ENCODE assay signal across 8 cellular contexts in the genomic region with DNA sequence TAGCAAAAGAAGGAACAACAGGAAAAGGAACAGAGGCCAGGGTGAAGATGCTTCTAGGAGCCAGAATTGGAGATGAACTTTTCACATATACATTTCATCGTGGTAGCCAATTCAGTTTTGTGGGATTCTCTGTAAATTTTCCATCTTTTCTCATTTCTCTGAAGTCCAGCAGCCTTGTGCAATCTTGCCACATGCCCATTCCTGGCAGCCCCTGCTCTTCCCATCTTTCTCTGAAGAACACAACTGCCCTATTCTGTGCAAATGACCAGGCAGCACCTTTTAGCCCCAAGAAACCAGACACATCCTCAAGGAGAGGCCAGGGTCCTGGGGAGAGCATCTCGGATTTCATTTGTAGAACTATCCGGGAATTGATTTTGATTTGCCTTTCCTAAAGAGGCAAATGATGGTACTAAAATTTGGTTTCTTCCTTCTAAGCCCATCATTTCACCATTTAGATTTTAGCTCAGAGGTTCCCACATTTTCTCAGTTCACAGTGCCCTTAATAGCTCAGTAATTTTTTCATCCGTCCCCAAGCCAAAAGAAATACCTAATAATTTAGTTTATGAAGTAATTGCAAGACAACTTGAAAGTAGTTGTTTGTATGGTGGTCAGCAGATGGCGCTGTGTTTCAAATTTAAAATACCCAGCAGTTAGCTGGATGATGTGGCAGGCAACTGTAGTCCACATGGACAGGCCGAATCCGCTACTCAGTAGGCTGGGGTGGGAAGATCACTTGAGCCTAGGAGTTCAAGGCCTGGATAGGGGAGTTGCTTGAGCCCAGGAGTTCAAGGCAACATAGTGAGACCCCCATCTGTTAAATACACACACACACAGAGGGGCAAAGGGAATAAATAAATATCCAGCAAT.
DNase-seq lines count a peak whose midpoint lies in the region; ATAC-seq, FAIRE-seq and TF ChIP-seq lines count a peak whose summit lies in the region.

No MANE protein-coding gene starts in this region.

- dilution Hi-C loops in mammary epithelial cell (cut with HindIII; ENCODE audit: low sequenced_read_pairs) (no loop called here), keratinocyte (cut with MboI; ENCODE audit: extremely low pct_ligation_motif_present, low sequenced_read_pairs) (no loop called here)

- peak; percentile 74 for FAIRE-seq in keratinocyte (lab: Jason Lieb, UNC)

- no TSS peak for BruUV-seq in mammary epithelial cell (replicated peaks; lab: Mats Ljungman, UMichigan)

- CTCF ChIA-PET in mammary epithelial cell (lab: Charles Lee; ENCODE audit: low non-redundant PET), result interaction anchor here (0.7 kb wide), 3 partner anchors 58 to 106 kb away, joined by 4 to 8 read pairs (median 4); no protein-coding TSS in a partner anchor

- DNase-seq in Ammon's horn (ENCODE audit: low spot score), result peak; percentile 79
- DNase-seq in NCI-H146 (lab: John Stamatoyannopoulos, UW), result peak; percentile 77
- DNase-seq in UCSD-AML1 (lab: John Stamatoyannopoulos, UW; ENCODE audit: unreplicated experiment), result peak; percentile 36
- peak; percentile 50 for DNase-seq in mammary epithelial cell
- peak; percentile 59 for DNase-seq in keratinocyte (ENCODE audit: low read depth, low spot score)
- DNase-seq in stimulated activated CD4-positive, alpha-beta T cell treated with anti-CD3 and anti-CD28 coated beads, Interleukin-1b, Interleukin-23, amount 100 ng/mL, for 48 hours, result peak; percentile 37

- H3K9me3 ChIP-seq in mammary epithelial cell (replicated peaks; ENCODE audit: insufficient read depth, low read length) (no peaks in the 10 kb centered on the region), keratinocyte (ENCODE audit: control insufficient read depth, low read depth, low read length) (no peaks in the 10 kb centered on the region)

- ATAC-seq in GM19463 (IDR thresholded peaks at IDR 0.05; ENCODE audit: unreplicated experiment) (peak; percentile 42), HG02840 (IDR thresholded peaks at IDR 0.05; ENCODE audit: low FRiP score, unreplicated experiment) (no peak)

- H2AFZ ChIP-seq in mammary epithelial cell (ENCODE audit: low read depth, low read length) (no peak overlapping the region), keratinocyte (ENCODE audit: control insufficient read depth, low read length) (no peak overlapping the region)

- in situ Hi-C loops in mammary epithelial cell (cut with MboI; ENCODE audit: low sequenced_read_pairs in 2 of 2), result no loop called here

- 44% methylated on average over 7 of the region's 7 CpGs for WGBS in mammary epithelial cell (ENCODE audit: low coverage, missing lambda C conversion rate)

- peaks cover 7% of the 10 kb centered on the region for H3K36me3 ChIP-seq in mammary epithelial cell (ENCODE audit: insufficient read depth, low read length)
- H3K36me3 ChIP-seq in keratinocyte (ENCODE audit: control insufficient read depth in 2 of 2, extremely low read depth in 1 of 2, insufficient read depth in 2 of 2, low read length in 2 of 2), result peaks cover 12 to 15% of the 10 kb centered on the region in 2 experiments

- no peak overlapping the region for H3K4me2 ChIP-seq in mammary epithelial cell (ENCODE audit: insufficient read depth, low read depth, low read length)
- H3K4me2 ChIP-seq in keratinocyte (ENCODE audit: control insufficient read depth, extremely low read depth, insufficient read depth, low read depth, low read length), result peak overlapping the region; percentile 8

- peak; percentile 47 to 61 for TF ChIP-seq CTCF in mammary epithelial cell (conservative IDR thresholded peaks at IDR 0.05 in 1 of 2, IDR thresholded peaks at IDR 0.05 in 1 of 2; ENCODE audit: extremely low read depth in 1 of 2, insufficient read depth in 1 of 2, low read depth in 1 of 2, low read length in 2 of 2)
- TF ChIP-seq CTCF in keratinocyte (optimal IDR thresholded peaks at IDR 0.05 in 1 of 3, IDR thresholded peaks at IDR 0.05 in 1 of 3, conservative IDR thresholded peaks at IDR 0.05 in 1 of 3; ENCODE audit: extremely low read depth in 1 of 3, insufficient read depth in 2 of 3, low read length in 3 of 3), result peak; percentile 34 to 70 (median 53)

- intact Hi-C loops in mammary epithelial cell (cut with micrococcal nuclease), result loop anchor here (1.0 to 5.0 kb wide), 2 partner anchors 106 to 184 kb away; no protein-coding TSS in a partner anchor

- H3K9ac ChIP-seq in mammary epithelial cell (ENCODE audit: insufficient read depth, low read length) (no peak overlapping the region), keratinocyte (ENCODE audit: control insufficient read depth, extremely low read depth, insufficient read depth, low read length) (no peak overlapping the region)

- H3K27me3 ChIP-seq in mammary epithelial cell (ENCODE audit: insufficient read depth, low read length), result no peaks in the 10 kb centered on the region
- H3K27me3 ChIP-seq in keratinocyte (ENCODE audit: control insufficient read depth, extremely low read depth, insufficient read depth, low read length), result no peaks in the 10 kb centered on the region

- H3K9me1 ChIP-seq in keratinocyte (ENCODE audit: control insufficient read depth, extremely low read depth, insufficient read depth, low read length), result no peaks in the 10 kb centered on the region

- H3K27ac ChIP-seq in mammary epithelial cell (ENCODE audit: insufficient read depth, low read depth, low read length), result no peak overlapping the region
- no peak overlapping the region for H3K27ac ChIP-seq in keratinocyte (ENCODE audit: control insufficient read depth, insufficient read depth, low read length)

- H3K4me3 ChIP-seq in mammary epithelial cell (replicated peaks in 1 of 3; ENCODE audit: insufficient read depth in 1 of 3, low read depth in 2 of 3, low read length in 3 of 3), result no peak overlapping the region
- H3K4me3 ChIP-seq in keratinocyte (ENCODE audit: control insufficient read depth in 2 of 3, extremely low read depth in 1 of 3, insufficient read depth in 2 of 3, low read depth in 1 of 3, low read length in 3 of 3), result no peak overlapping the region

- H3K4me1 ChIP-seq in mammary epithelial cell (ENCODE audit: insufficient read depth, low read length) (no peaks in the 10 kb centered on the region), keratinocyte (ENCODE audit: control insufficient read depth, extremely low read depth, insufficient read depth, low read length) (peaks cover 11% of the 10 kb centered on the region)

- no peaks in the 10 kb centered on the region for H4K20me1 ChIP-seq in mammary epithelial cell (ENCODE audit: insufficient read depth, low read length)
- H4K20me1 ChIP-seq in keratinocyte (ENCODE audit: control insufficient read depth, extremely low read depth, insufficient read depth, low read length), result no peaks in the 10 kb centered on the region

- H3K79me2 ChIP-seq in mammary epithelial cell (ENCODE audit: insufficient read depth, low read length) (peaks cover 3% of the 10 kb centered on the region), keratinocyte (ENCODE audit: control insufficient read depth, insufficient read depth, low read length) (no peaks in the 10 kb centered on the region)
